In the genomic region with DNA sequence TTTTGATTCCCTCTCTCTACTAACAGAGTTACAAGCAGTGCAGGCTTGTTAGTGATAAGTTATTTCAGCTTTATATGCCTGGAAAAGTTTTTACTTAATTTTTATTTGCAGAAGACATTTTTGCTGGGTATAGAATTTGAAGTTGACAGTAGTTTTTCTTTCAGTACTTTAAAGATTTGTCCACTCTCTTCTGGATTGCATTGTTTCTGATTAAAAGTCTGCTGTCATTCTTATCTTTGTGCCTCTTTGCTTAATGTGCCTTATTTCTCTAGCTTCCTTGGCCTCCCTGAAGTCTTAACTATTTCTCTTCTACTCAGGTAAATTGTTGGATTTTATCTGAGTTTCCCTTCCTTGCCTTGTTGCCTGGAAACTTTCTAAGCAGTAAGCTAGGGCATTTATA, we compare ENCODE assay signal across 26 cellular contexts.
"Had no signal": no experiment of that assay in that cellular context is flagged by ENCODE, and none has a peak within 500 bp of the region (broad histone marks: within the 10 kb centered on the region; RNA-seq: fewer than 3 reads in every experiment).

No MANE protein-coding gene starts in this region.

- H3K36me3 Mint-ChIP-seq: stimulated activated naive B cell treated with anti-CD40 and anti-IgM and Interleukin-4, amounts not matched to agents 10 μg/mL and 1 μg/mL and 100 μg/mL, for 72 hours had no signal

- H3K4me3 Mint-ChIP-seq: naive thymus-derived CD4-positive, alpha-beta T cell; natural killer cell treated with Interleukin-12 subunit alpha and Interleukin-12 subunit beta and Interleukin-15 and Interleukin-18, amount 100 ng/mL, for 72 hours; stimulated activated naive B cell treated with anti-CD40 and anti-IgM and Interleukin-4, amounts not matched to agents 10 μg/mL and 1 μg/mL and 100 μg/mL, for 72 hours had no signal

- FAIRE-seq: islet of Langerhans, kidney had no signal

- H3K36me3 ChIP-seq: ovary, thyroid gland, upper lobe of left lung, vagina had no signal

- H3K27me3 Mint-ChIP-seq: progenitor cell of endocrine pancreas had no signal

- H3K4me3 ChIP-seq: left ventricle myocardium inferior, lung, mucosa of descending colon, ovary, right atrium auricular region, skin epidermis, stomach, testis, thyroid gland, transverse colon, upper lobe of left lung, vagina had no signal

- H3K27ac Mint-ChIP-seq: naive thymus-derived CD4-positive, alpha-beta T cell; natural killer cell treated with Interleukin-12 subunit alpha and Interleukin-12 subunit beta and Interleukin-15 and Interleukin-18, amount 100 ng/mL, for 72 hours; progenitor cell of endocrine pancreas; stimulated activated naive B cell treated with anti-CD40 and anti-IgM and Interleukin-4, amounts not matched to agents 10 μg/mL and 1 μg/mL and 100 μg/mL, for 72 hours had no signal

- H3K4me1 Mint-ChIP-seq: naive thymus-derived CD4-positive, alpha-beta T cell; stimulated activated naive B cell treated with anti-CD40 and anti-IgM and Interleukin-4, amounts not matched to agents 10 μg/mL and 1 μg/mL and 100 μg/mL, for 72 hours had no signal

- H3K4me1 ChIP-seq: left ventricle myocardium inferior, right atrium auricular region, stomach, testis, thyroid gland, upper lobe of left lung, vagina had no signal

- H3K27me3 ChIP-seq: ovary, right atrium auricular region, stomach, testis, thyroid gland, transverse colon, upper lobe of left lung, vagina had no signal

- H3K9me3 ChIP-seq: testis, thyroid gland had no signal

- DNase-seq: hippocampal formation; kidney; left ventricle myocardium inferior; midbrain; mucosa of descending colon; naive thymus-derived CD4-positive, alpha-beta T cell; ovary; stimulated activated CD4-positive, alpha-beta T cell treated with anti-CD3 and anti-CD28 coated beads, Interleukin-12 subunit alpha, Interleukin-12 subunit beta, amount 100 ng/mL, for 4 hours; stimulated activated CD4-positive, alpha-beta T cell treated with anti-CD3 and anti-CD28 coated beads, Interleukin-15, amount 100 ng/mL, for 24 hours; stimulated activated CD4-positive, alpha-beta T cell treated with anti-CD3 and anti-CD28 coated beads, Interleukin-2, amount 100 ng/mL, for 24 hours; stimulated activated CD4-positive, alpha-beta T cell treated with anti-CD3 and anti-CD28 coated beads, Interleukin-4, amount 100 ng/mL, for 1 hour; stimulated activated naive B cell treated with anti-CD40 and anti-IgM and Interleukin-4, amounts not matched to agents 10 μg/mL and 1 μg/mL and 100 μg/mL, for 72 hours; stimulated activated naive CD8-positive, alpha-beta T cell treated with anti-CD3 and anti-CD28 coated beads, Interleukin-15, Interleukin-2, amounts not matched to agents 100 U/mL and 50 U/mL, for 24 hours; stomach; testis; thyroid gland; transverse colon; upper lobe of left lung had no signal

- H3K27ac ChIP-seq: left ventricle myocardium inferior, ovary, right atrium auricular region, skin epidermis, stomach, testis, thyroid gland, transverse colon, upper lobe of left lung, vagina had no signal

- ATAC-seq: mucosa of descending colon; naive thymus-derived CD4-positive, alpha-beta T cell; natural killer cell treated with Interleukin-12 subunit alpha and Interleukin-12 subunit beta and Interleukin-15 and Interleukin-18, amount 100 ng/mL, for 72 hours; sciatic nerve; stimulated activated naive B cell treated with anti-CD40 and anti-IgM and Interleukin-4, amounts not matched to agents 10 μg/mL and 1 μg/mL and 100 μg/mL, for 72 hours; stimulated activated naive CD8-positive, alpha-beta T cell treated with anti-CD3 and anti-CD28 coated beads, Interleukin-15, Interleukin-2, amounts not matched to agents 100 U/mL and 50 U/mL, for 24 hours had no signal
